In genomic region chr14:105045710-105046326, GRCh38 we compare ENCODE assay signal across 8 cellular contexts. TPM values are rescaled to one million over a fixed set of nuclear protein-coding genes. Genes with fewer than 3 reads are reported as not detected.
DNase-seq lines count a peak whose midpoint lies in the region; TF ChIP-seq lines count a peak whose summit lies in the region.

No MANE protein-coding gene starts in this region.

- no peaks in the 10 kb centered on the region for H3K36me3 ChIP-seq in SU-DHL-6 (ENCODE audit: low read length)
- H3K36me3 ChIP-seq in uterus, result no peaks in the 10 kb centered on the region

- intact Hi-C loops in posterior vena cava (cut with DNase I) (loop anchor here (2.0 kb wide), 2 partner anchors 69 to 149 kb away; no protein-coding TSS in a partner anchor), uterus (cut with DNase I; ENCODE audit: low total_unique reads) (loop anchor here (5.0 kb wide), 1 partner anchor 149 kb away; no protein-coding TSS in a partner anchor)

- H3K36me3 Mint-ChIP-seq in glutamatergic neuron (ENCODE audit: unreplicated experiment), result no peaks in the 10 kb centered on the region

- H2AFZ ChIP-seq in SU-DHL-6 (ENCODE audit: low read depth, low read length, severe bottlenecking), result no peak overlapping the region

- peaks cover 5% of the 10 kb centered on the region for H3K9me3 Mint-ChIP-seq in glutamatergic neuron (ENCODE audit: unreplicated experiment)

- H3K4me1 Mint-ChIP-seq in glutamatergic neuron (ENCODE audit: low read depth, unreplicated experiment), result no peaks in the 10 kb centered on the region

- H3K9me2 ChIP-seq in SU-DHL-6 (replicated peaks; ENCODE audit: insufficient read depth, low read length), result no peaks in the 10 kb centered on the region

- TF ChIP-seq POLR2A in uterus (IDR thresholded peaks at IDR 0.05), result no peak

- POLR2A ChIA-PET in HEK293T (lab: Yijun Ruan, JAX), result interaction anchor here (2.1 kb wide), 1 partner anchor 25 kb away, joined by 10 read pairs; the partner anchor contains the start of gene CDCA4

- no peaks in the 10 kb centered on the region for H4K20me1 ChIP-seq in SU-DHL-6 (ENCODE audit: low read depth, low read length)

- H3K79me2 ChIP-seq in SU-DHL-6 (ENCODE audit: insufficient read depth, low read length), result no peaks in the 10 kb centered on the region

- H3K4me3 ChIP-seq in SU-DHL-6 (ENCODE audit: insufficient read depth, low read length, poor library complexity, severe bottlenecking), result no peak overlapping the region
- no peak overlapping the region for H3K4me3 ChIP-seq in uterus

- H3K27ac Mint-ChIP-seq in glutamatergic neuron (ENCODE audit: unreplicated experiment), result no peak overlapping the region

- H3K9me3 ChIP-seq in SU-DHL-6 (ENCODE audit: insufficient read depth, low read length) (no peaks in the 10 kb centered on the region), uterus (no peaks in the 10 kb centered on the region)

- CTCF ChIA-PET in HEK293T (lab: Yijun Ruan, JAX), result interaction anchor here (0.5 to 2.6 kb wide), 16 partner anchors 11 to 82 kb away, joined by 3 to 42 read pairs (median 4); partner anchors contain the start of genes CDCA4 and CLBA1

- no peak overlapping the region for H3K4me2 ChIP-seq in SU-DHL-6 (ENCODE audit: low read depth, low read length, poor library complexity, severe bottlenecking)

- H3K27me3 Mint-ChIP-seq in glutamatergic neuron (ENCODE audit: unreplicated experiment), result peaks cover 5% of the 10 kb centered on the region

- H3K27me3 ChIP-seq in SU-DHL-6 (ENCODE audit: low read length) (no peaks in the 10 kb centered on the region), uterus (no peaks in the 10 kb centered on the region)

- H3K4me3 Mint-ChIP-seq in glutamatergic neuron (ENCODE audit: unreplicated experiment), result no peak overlapping the region

- no peaks in the 10 kb centered on the region for H3F3A ChIP-seq in SU-DHL-6 (ENCODE audit: insufficient read depth)

- TF ChIP-seq CTCF in SU-DHL-6 (IDR thresholded peaks at IDR 0.05; ENCODE audit: insufficient read depth, low read length, poor library complexity, severe bottlenecking) (peak; percentile 99), glutamatergic neuron (IDR thresholded peaks at IDR 0.05; ENCODE audit: partially characterized antibody, unreplicated experiment) (peak; percentile 100), uterus (IDR thresholded peaks at IDR 0.05) (peak; percentile 100)

- H3K4me1 ChIP-seq in uterus, result peaks cover 0 to 6% of the 10 kb centered on the region in 2 donors

- H3K9ac ChIP-seq in SU-DHL-6 (ENCODE audit: low read length), result no peak overlapping the region

- DNase-seq in EL (peak; percentile 80), HEK293T (ENCODE audit: extremely low spot score) (peak; percentile 92), NCI-H1417 (lab: John Stamatoyannopoulos, UW) (peak; percentile 88 to 92 (median 91)), glutamatergic neuron (peak; percentile 95), posterior vena cava (ENCODE audit: low spot score) (peak; percentile 98), uterus (peak; percentile 88 to 91)
- peak; percentile 91 for DNase-seq in activated naive CD4-positive, alpha-beta T cell treated with anti-CD3 and anti-CD28 coated beads, Interleukin-2, amount 50 U/mL, for 16 hours

- no peak overlapping the region for H3K27ac ChIP-seq in SU-DHL-6 (ENCODE audit: low read depth, low read length)
- H3K27ac ChIP-seq in uterus, result no peak overlapping the region

TF ChIP-seq in HEK293T, 16 proteins besides CTCF, POLR2A, EP300 and RAD21:
- TF ChIP-seq TARDBP (IDR thresholded peaks at IDR 0.05), result peak; percentile 64; the same call in 1 of the 2 replicates
- TF ChIP-seq FOXA1 (IDR thresholded peaks at IDR 0.05), result no peak
TF ChIP-seq in HEK293T: peak in this region for 1.

RNA-seq across cellular contexts. Expression of gene GPR132, which starts 19.4 kb away (rescaled TPM):
- total RNA-seq in glutamatergic neuron (ENCODE audit: unreplicated experiment) (not detected), posterior vena cava (1 to 10 TPM; 1.8 to 3.1 TPM), uterus (1 to 10 TPM in 2 of 4 donors, not detected in 2; 1.7 to 3.7 TPM)

RNA-seq across cellular contexts. Expression of gene CDCA4, which starts 24.9 kb away (rescaled TPM):
- 23.2 TPM for total RNA-seq in glutamatergic neuron (ENCODE audit: unreplicated experiment)
- 1 to 10 TPM; 4.3 to 4.8 TPM for total RNA-seq in posterior vena cava
- total RNA-seq in uterus, result 10 to 100 TPM in 2 of 4 donors, 1 to 10 TPM in 2; 2.3 to 43.3 (median 10.3) TPM
